In the genomic region with DNA sequence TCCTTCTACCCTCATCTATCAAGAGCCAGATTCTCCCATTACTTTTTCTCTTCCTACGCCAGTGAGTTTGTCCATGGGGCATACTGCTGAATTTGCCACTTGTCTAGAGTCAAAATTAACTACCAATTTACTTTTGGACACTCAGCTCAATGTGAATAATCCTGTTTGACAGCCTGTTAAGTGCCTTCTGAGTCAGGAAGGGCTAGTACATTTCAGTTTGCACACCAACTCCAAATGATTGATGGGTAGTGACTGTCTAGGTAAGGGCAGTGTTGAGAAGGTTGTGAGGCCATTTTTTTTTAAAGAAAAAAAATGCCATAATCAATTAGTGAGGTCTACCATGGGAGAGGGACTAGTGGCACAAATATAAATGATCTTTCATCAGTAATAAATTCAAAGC, we compare ENCODE assay signal across 22 cellular contexts.
"Had no signal": no experiment of that assay in that cellular context is flagged by ENCODE, and none has a peak within 500 bp of the region (broad histone marks: within the 10 kb centered on the region; RNA-seq: fewer than 3 reads in every experiment).

No MANE protein-coding gene starts in this region.

- H3K36me3 ChIP-seq: gastrocnemius medialis, lower lobe of right lung, prostate gland, right atrium auricular region, suprapubic skin, transverse colon had no signal

- H3K27me3 ChIP-seq: gastrocnemius medialis, right atrium auricular region, suprapubic skin, transverse colon had no signal

- H3K4me2 ChIP-seq: smooth muscle cell had no signal

- ATAC-seq: effector memory CD8-positive, alpha-beta T cell; gastrocnemius medialis; left ventricle myocardium superior; lower lobe of right lung; naive thymus-derived CD8-positive, alpha-beta T cell; sciatic nerve; stimulated activated naive CD8-positive, alpha-beta T cell treated with anti-CD3 and anti-CD28 coated beads, Interleukin-15, amount 100 ng/mL, for 72 hours had no signal

- H3K4me1 ChIP-seq: gastrocnemius medialis, lower lobe of right lung, prostate gland, right atrium auricular region, suprapubic skin, transverse colon had no signal

- H3K27ac ChIP-seq: gastrocnemius medialis, lower lobe of right lung, prostate gland, right atrium auricular region, suprapubic skin, transverse colon had no signal

- H3K9me3 ChIP-seq: gastrocnemius medialis, lower lobe of right lung, prostate gland, right atrium auricular region, suprapubic skin, transverse colon had no signal

- H3K4me3 ChIP-seq: gastrocnemius medialis, lower lobe of right lung, prostate gland, right atrium auricular region, smooth muscle cell, suprapubic skin, transverse colon had no signal

- DNase-seq: cortex of kidney; effector memory CD8-positive, alpha-beta T cell; foreskin fibroblast; gastrocnemius medialis; head of caudate nucleus; left ventricle myocardium superior; lower lobe of right lung; naive thymus-derived CD8-positive, alpha-beta T cell; nephron progenitor cell; nucleus accumbens; stimulated activated CD4-positive, alpha-beta T cell treated with anti-CD3 and anti-CD28 coated beads, Interleukin-12 subunit alpha, Interleukin-12 subunit beta, amount 100 ng/mL, for 4 hours; stimulated activated CD4-positive, alpha-beta T cell treated with anti-CD3 and anti-CD28 coated beads, Interleukin-1b, Interleukin-23, amount 100 ng/mL, for 48 hours; stimulated activated CD4-positive, alpha-beta T cell treated with anti-CD3 and anti-CD28 coated beads, Interleukin-4, amount 100 ng/mL, for 1 hour; stimulated activated CD8-positive, alpha-beta memory T cell treated with anti-CD3 and anti-CD28 coated beads, Interleukin-4, amount 100 ng/mL, for 48 hours; stimulated activated naive CD4-positive, alpha-beta T cell; stimulated activated naive CD8-positive, alpha-beta T cell treated with anti-CD3 and anti-CD28 coated beads, Interleukin-15, amount 100 ng/mL, for 72 hours; transverse colon had no signal
